ENCODE assay signal across 8 cellular contexts in the genomic region with DNA sequence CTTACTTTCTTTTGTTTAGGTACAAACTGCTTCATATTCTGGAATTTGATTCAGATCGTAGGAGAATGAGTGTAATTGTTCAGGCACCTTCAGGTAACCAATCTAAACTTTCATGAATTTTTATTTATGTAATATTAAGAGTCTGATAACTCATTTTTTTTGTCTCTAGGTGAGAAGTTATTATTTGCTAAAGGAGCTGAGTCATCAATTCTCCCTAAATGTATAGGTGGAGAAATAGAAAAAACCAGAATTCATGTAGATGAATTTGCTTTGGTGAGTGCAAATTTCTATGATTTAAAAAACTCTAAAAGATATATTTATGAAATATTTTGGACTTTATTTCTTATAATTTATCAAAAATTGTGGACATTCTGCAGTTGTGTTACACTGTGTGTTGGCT.
"Had no signal": no experiment of that assay in that cellular context is flagged by ENCODE, and none has a peak within 500 bp of the region (broad histone marks: within the 10 kb centered on the region; RNA-seq: fewer than 3 reads in every experiment).

No MANE protein-coding gene starts in this region.

- H2AFZ ChIP-seq: GM23338 had no signal

- H3K4me1 ChIP-seq: HAP-1 had no signal

- H3K27ac Mint-ChIP-seq: GM23338, HFFc6, IgD-negative memory B cell had no signal

- DNase-seq: H7, HFFc6, KG1 had no signal

- H3K4me2 ChIP-seq: GM23338 had no signal

- ATAC-seq: GM23338, HCT116 had no signal

- H3K27me3 Mint-ChIP-seq: IgD-negative memory B cell had no signal

- H3K4me1 Mint-ChIP-seq: GM23338, IgD-negative memory B cell had no signal

- H3K36me3 Mint-ChIP-seq: IgD-negative memory B cell had no signal

- H3K4me3 Mint-ChIP-seq: GM23338, HFFc6, IgD-negative memory B cell had no signal

- H3K27ac ChIP-seq: HL-60 had no signal

- H3K9me3 ChIP-seq: HAP-1 had no signal

- H3K4me3 ChIP-seq: GM23338, HAP-1 had no signal

- H3K9me3 Mint-ChIP-seq: GM23338, HFFc6, IgD-negative memory B cell had no signal
